In the genomic region with DNA sequence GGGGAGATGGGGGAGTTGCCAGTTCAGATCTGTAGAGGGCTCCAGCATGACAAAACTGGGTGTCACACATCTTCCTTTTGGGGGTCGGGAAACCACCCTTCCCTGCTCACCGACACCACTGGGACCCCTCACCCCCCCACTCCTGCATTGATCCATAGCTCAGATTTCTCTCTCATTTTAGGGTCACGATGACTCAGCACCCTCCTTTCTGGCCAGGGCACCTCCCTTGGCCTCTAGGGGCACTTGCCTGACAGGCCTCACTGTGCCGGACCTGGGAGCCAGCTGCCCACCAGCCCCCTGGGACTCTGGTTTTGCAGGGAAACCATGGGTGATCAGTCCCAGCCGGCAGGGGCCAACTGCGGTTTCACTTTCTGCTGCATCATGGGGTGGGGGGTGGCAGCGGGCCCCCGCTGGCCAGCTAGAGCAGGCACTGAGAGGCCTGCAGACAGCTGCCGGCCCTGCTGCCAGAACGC, we compare ENCODE assay signal across 9 cellular contexts.
DNase-seq lines count a peak whose midpoint lies in the region; ATAC-seq and TF ChIP-seq lines count a peak whose summit lies in the region.
"Had no signal": no experiment of that assay in that cellular context is flagged by ENCODE, and none has a peak within 500 bp of the region (broad histone marks: within the 10 kb centered on the region; RNA-seq: fewer than 3 reads in every experiment).

No MANE protein-coding gene starts in this region.

- H3K9ac ChIP-seq in iPS-20b (ENCODE audit: low read depth, low read length), result peak overlapping the region; percentile 52; the same call in 1 of the 2 replicates

- peak; percentile 95 for DNase-seq in GM12865 (ENCODE audit: low read depth)
- peak; percentile 81 for DNase-seq in H7
- peak; percentile 24 for DNase-seq in OCI-M1 (lab: John Stamatoyannopoulos, UW)
- DNase-seq in MG63, result no peak
- no peak for DNase-seq in OCI-M2 (lab: John Stamatoyannopoulos, UW; ENCODE audit: unreplicated experiment)

- H3K27ac ChIP-seq in iPS-20b (ENCODE audit: low read length), result peak overlapping the region; percentile 30

- TF ChIP-seq CTCF in GM12865 (IDR thresholded peaks at IDR 0.05; ENCODE audit: insufficient read depth, low read depth, low read length, missing control alignments), result peak; percentile 50

- peak overlapping the region; percentile 91 for H3K4me3 ChIP-seq in GM12865 (ENCODE audit: low read depth, low read length)
- H3K4me3 ChIP-seq in H7 (ENCODE audit: insufficient read depth, low read depth, low read length), result no peak overlapping the region
- H3K4me3 ChIP-seq in iPS-20b (ENCODE audit: low read length), result no peak overlapping the region
- no peak overlapping the region for H3K4me3 ChIP-seq in MG63

- H3K36me3 ChIP-seq in H7 (replicated peaks; ENCODE audit: control insufficient read depth, insufficient read depth, low read length) (no peaks in the 10 kb centered on the region), iPS-20b (ENCODE audit: insufficient read depth, low read depth, low read length) (no peaks in the 10 kb centered on the region), MG63 (peaks cover 32% of the 10 kb centered on the region)
- H3K36me3 ChIP-seq: Peyer's patch had no signal

- peaks cover 30% of the 10 kb centered on the region for H3K4me1 ChIP-seq in iPS-20b (ENCODE audit: insufficient read depth, low read length)

- ATAC-seq in HG03095 (IDR thresholded peaks at IDR 0.05; ENCODE audit: unreplicated experiment) (no peak), GM21367 (IDR thresholded peaks at IDR 0.05; ENCODE audit: unreplicated experiment) (no peak)

- no peaks in the 10 kb centered on the region; the same call in 1 of the 2 replicates for H3K9me3 ChIP-seq in iPS-20b (ENCODE audit: insufficient read depth, low read depth, low read length)
- no peaks in the 10 kb centered on the region for H3K9me3 ChIP-seq in MG63
- H3K9me3 ChIP-seq: Peyer's patch had no signal

- H3K27me3 ChIP-seq in H7 (ENCODE audit: control insufficient read depth, insufficient read depth, low read length) (no peaks in the 10 kb centered on the region), iPS-20b (ENCODE audit: insufficient read depth, low read length) (no peaks in the 10 kb centered on the region), MG63 (no peaks in the 10 kb centered on the region)
- H3K27me3 ChIP-seq: Peyer's patch had no signal

Comparison
In these comparisons a context has a peak if more than half of its experiments do, and no peak if none do; other contexts are left out.
1. DNase-seq: peak in GM12865 (single experiment), H7 (single experiment) and OCI-M1 (single experiment); none in MG63 (single experiment) and OCI-M2 (single experiment).